In the genomic region with DNA sequence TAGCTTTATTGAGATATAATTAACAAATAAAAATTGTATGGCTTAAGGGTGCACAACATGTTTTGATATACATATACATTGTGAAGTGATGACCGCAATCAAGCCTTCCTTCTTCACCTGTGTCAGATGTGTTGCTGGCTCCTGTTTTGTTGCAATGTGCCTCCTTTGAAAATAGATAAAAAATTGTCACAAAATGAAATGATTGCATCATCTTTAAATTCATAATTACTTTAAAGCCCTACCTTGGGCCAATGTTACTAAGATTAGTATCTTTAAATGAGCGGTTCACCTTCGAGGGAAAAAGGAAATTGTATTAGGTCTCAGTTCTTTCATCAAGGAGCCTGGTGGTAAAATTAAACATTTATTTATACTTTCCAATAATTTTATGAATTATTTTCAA, we compare ENCODE assay signal across 3 cellular contexts.
TF ChIP-seq lines count a peak whose summit lies in the region.

No MANE protein-coding gene starts in this region.

TF ChIP-seq in HepG2, 621 proteins besides CTCF, POLR2A, EP300 and RAD21:
- TF ChIP-seq CEBPB (IDR thresholded peaks at IDR 0.05; ENCODE audit: borderline replicate concordance, low read depth, low read length) = peak; percentile 40; the same call in 1 of the 2 replicates
- TF ChIP-seq HOXA3 (CRISPR knock-in tag; IDR thresholded peaks at IDR 0.05) = no peak

TF ChIP-seq in IMR-90, 13 proteins besides CTCF, POLR2A, EP300 and RAD21:
- TF ChIP-seq RCOR1 (IDR thresholded peaks at IDR 0.05; ENCODE audit: insufficient replicate concordance, low read length) (no peak), CEBPB (IDR thresholded peaks at IDR 0.05; ENCODE audit: low read depth, low read length) (peak; percentile 50; the same call in 1 of the 2 replicates)

TF ChIP-seq in K562, 482 proteins besides CTCF, POLR2A, EP300 and RAD21:
- no peak for TF ChIP-seq RBM17 (IDR thresholded peaks at IDR 0.05; ENCODE audit: borderline replicate concordance, low read depth, low read length)
- TF ChIP-seq, protein P1, sequence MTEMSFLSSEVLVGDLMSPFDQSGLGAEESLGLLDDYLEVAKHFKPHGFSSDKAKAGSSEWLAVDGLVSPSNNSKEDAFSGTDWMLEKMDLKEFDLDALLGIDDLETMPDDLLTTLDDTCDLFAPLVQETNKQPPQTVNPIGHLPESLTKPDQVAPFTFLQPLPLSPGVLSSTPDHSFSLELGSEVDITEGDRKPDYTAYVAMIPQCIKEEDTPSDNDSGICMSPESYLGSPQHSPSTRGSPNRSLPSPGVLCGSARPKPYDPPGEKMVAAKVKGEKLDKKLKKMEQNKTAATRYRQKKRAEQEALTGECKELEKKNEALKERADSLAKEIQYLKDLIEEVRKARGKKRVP (CRISPR knock-in tag; IDR thresholded peaks at IDR 0.05) = peak; percentile 25; the same call in 1 of the 2 replicates
- TF ChIP-seq SIN3B (IDR thresholded peaks at IDR 0.05; ENCODE audit: low read depth) = no peak
- TF ChIP-seq FIP1L1 (IDR thresholded peaks at IDR 0.05; ENCODE audit: low read depth, low read length, poor library complexity, severe bottlenecking) = no peak
- no peak for TF ChIP-seq C11orf30 (IDR thresholded peaks at IDR 0.05; ENCODE audit: low read depth)
- no peak for TF ChIP-seq LCOR (CRISPR knock-in tag; IDR thresholded peaks at IDR 0.05)
- no peak for TF ChIP-seq MAFK (IDR thresholded peaks at IDR 0.05; ENCODE audit: low read length)
- TF ChIP-seq, protein P2, sequence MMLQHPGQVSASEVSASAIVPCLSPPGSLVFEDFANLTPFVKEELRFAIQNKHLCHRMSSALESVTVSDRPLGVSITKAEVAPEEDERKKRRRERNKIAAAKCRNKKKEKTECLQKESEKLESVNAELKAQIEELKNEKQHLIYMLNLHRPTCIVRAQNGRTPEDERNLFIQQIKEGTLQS (IDR thresholded peaks at IDR 0.05) = peak; percentile 58
- TF ChIP-seq, protein P2 (CRISPR knock-in tag; conservative IDR thresholded peaks at IDR 0.05) = no peak
- no peak for TF ChIP-seq CEBPG (CRISPR knock-in tag; IDR thresholded peaks at IDR 0.05)
- TF ChIP-seq CEBPG (tag; conservative IDR thresholded peaks at IDR 0.05 in 1 of 2, IDR thresholded peaks at IDR 0.05 in 1 of 2) = peak in 1 of 2 experiments; percentile 89; a peak in 2 of 4 replicates
- no peak for TF ChIP-seq SPI1 (IDR thresholded peaks at IDR 0.05; ENCODE audit: borderline replicate concordance, low read depth, low read length)
- TF ChIP-seq ZNF551 (CRISPR knock-in tag; IDR thresholded peaks at IDR 0.05) = no peak
- TF ChIP-seq TOE1 (IDR thresholded peaks at IDR 0.05; ENCODE audit: borderline replicate concordance) = no peak
- TF ChIP-seq TOE1 (CRISPR knock-in tag; IDR thresholded peaks at IDR 0.05; ENCODE audit: borderline replicate concordance, low read depth) = no peak
- no peak for TF ChIP-seq SETDB1 (IDR thresholded peaks at IDR 0.05; ENCODE audit: low read length)
- no peak for TF ChIP-seq ZNF778 (CRISPR knock-in tag; IDR thresholded peaks at IDR 0.05)
- TF ChIP-seq TARDBP (IDR thresholded peaks at IDR 0.05) = no peak
- no peak for TF ChIP-seq ZNF717 (CRISPR knock-in tag; IDR thresholded peaks at IDR 0.05)
- TF ChIP-seq MCM7 (IDR thresholded peaks at IDR 0.05) = no peak
- no peak for TF ChIP-seq BACH1 (tag; IDR thresholded peaks at IDR 0.05)
- no peak for TF ChIP-seq EHMT2 (IDR thresholded peaks at IDR 0.05)
- no peak for TF ChIP-seq BHLHE40 (IDR thresholded peaks at IDR 0.05; ENCODE audit: low read length)
